ENCODE assay signal across 8 cellular contexts in the genomic region with DNA sequence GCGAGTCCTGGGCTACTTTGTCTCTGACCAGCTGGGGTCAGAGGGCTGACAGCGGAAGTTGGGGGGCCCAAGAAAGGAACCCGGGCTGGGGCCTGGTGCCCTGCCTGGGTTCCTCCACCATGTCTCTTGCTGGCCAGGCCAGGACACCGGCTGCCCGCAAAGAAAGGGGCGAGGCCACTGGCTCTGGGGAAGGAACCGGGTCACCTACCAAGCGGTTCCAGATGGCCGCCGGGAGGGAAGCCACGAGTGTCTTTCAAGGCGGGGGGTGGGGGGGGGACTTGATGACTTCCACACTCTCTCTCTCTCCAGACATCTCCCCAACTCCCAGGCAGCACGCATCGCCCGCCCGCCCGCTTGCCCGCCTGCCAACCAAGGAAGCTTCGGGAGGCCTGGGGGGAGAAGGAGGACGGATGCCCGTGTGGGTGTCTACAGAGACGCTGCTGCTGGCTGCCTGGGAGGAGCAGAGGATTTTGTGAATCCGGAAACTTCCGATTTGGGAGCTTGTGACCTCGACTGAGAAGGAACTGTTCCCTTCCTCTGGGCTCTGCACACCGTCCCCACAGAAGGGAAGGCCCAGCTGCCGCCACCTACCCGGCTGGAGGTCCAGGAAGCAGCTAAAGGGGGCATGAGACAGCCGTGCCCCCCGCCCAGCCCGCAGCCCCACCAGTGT. TPM values are rescaled to one million over a fixed set of nuclear protein-coding genes. Genes with fewer than 3 reads are reported as not detected.
DNase-seq lines count a peak whose midpoint lies in the region; ATAC-seq and TF ChIP-seq lines count a peak whose summit lies in the region.

No MANE protein-coding gene starts in this region.

- H3K4me3 ChIP-seq in H7 (ENCODE audit: insufficient read depth, low read depth, low read length): peak overlapping the region; percentile 70
- peak overlapping the region; percentile 86 for H3K4me3 ChIP-seq in endodermal cell (ENCODE audit: low read length)
- H3K4me3 ChIP-seq in mononuclear cell (ENCODE audit: low read length): peak overlapping the region; percentile 56
- peak overlapping the region; percentile 79 to 98 for H3K4me3 ChIP-seq in tibial artery

- H3K36me3 ChIP-seq in H7 (replicated peaks; ENCODE audit: control insufficient read depth, insufficient read depth, low read length): no peaks in the 10 kb centered on the region
- H3K36me3 ChIP-seq in endodermal cell (ENCODE audit: control insufficient read depth, insufficient read depth, low read length): no peaks in the 10 kb centered on the region
- H3K36me3 ChIP-seq in tibial artery: peaks cover 0 to 18% (median 5%) of the 10 kb centered on the region in 3 donors

- no peak for ATAC-seq in GM18498 (IDR thresholded peaks at IDR 0.05; ENCODE audit: unreplicated experiment)

- H3K4me1 ChIP-seq in endodermal cell (ENCODE audit: control insufficient read depth, insufficient read depth, low read length): no peaks in the 10 kb centered on the region
- peaks cover 16% of the 10 kb centered on the region for H3K4me1 ChIP-seq in mononuclear cell (ENCODE audit: insufficient read depth, low read length)
- H3K4me1 ChIP-seq in tibial artery: peaks cover 0 to 47% (median 28%) of the 10 kb centered on the region in 4 donors

- H3K36me3 Mint-ChIP-seq in T-helper 2 cell treated with Interferon-gamma antibody and Interleukin-4, amounts not matched to agents 5 μg/mL and 100 μg/mL, for 36 hours (ENCODE audit: low read depth): no peaks in the 10 kb centered on the region
- peaks cover 7% of the 10 kb centered on the region for H3K36me3 Mint-ChIP-seq in endodermal cell (ENCODE audit: low read depth)

- H3K27ac Mint-ChIP-seq in T-helper 2 cell treated with Interferon-gamma antibody and Interleukin-4, amounts not matched to agents 5 μg/mL and 100 μg/mL, for 36 hours: peak overlapping the region; percentile 60
- peak overlapping the region; percentile 68 for H3K27ac Mint-ChIP-seq in endodermal cell

- no peaks in the 10 kb centered on the region for H3K9me3 Mint-ChIP-seq in T-helper 2 cell treated with Interferon-gamma antibody and Interleukin-4, amounts not matched to agents 5 μg/mL and 100 μg/mL, for 36 hours
- no peaks in the 10 kb centered on the region for H3K9me3 Mint-ChIP-seq in endodermal cell

- H3K27me3 ChIP-seq in H7 (ENCODE audit: control insufficient read depth, insufficient read depth, low read length) (no peaks in the 10 kb centered on the region), endodermal cell (ENCODE audit: control insufficient read depth, insufficient read depth, low read length, poor library complexity, severe bottlenecking) (no peaks in the 10 kb centered on the region), mononuclear cell (ENCODE audit: insufficient read depth, low read length) (no peaks in the 10 kb centered on the region), tibial artery (no peaks in the 10 kb centered on the region)

- H3K27ac ChIP-seq in endodermal cell (ENCODE audit: low read depth, low read length) (no peak overlapping the region), tibial artery (peak overlapping the region; percentile 86 to 87)

- H3K4me1 Mint-ChIP-seq in T-helper 2 cell treated with Interferon-gamma antibody and Interleukin-4, amounts not matched to agents 5 μg/mL and 100 μg/mL, for 36 hours (ENCODE audit: low read depth): peaks cover 14% of the 10 kb centered on the region
- H3K4me1 Mint-ChIP-seq in endodermal cell: no peaks in the 10 kb centered on the region

- intact Hi-C loops in tibial artery (cut with DNase I; ENCODE audit: low total_unique reads): no loop called here

- 30 to 49% methylated on average over 9 to 24 of the region's 31 CpGs for WGBS in endodermal cell (ENCODE audit: insufficient coverage in 1 of 2, insufficient read length in 1 of 2), 2 experiments

- no peaks in the 10 kb centered on the region for H3K27me3 Mint-ChIP-seq in T-helper 2 cell treated with Interferon-gamma antibody and Interleukin-4, amounts not matched to agents 5 μg/mL and 100 μg/mL, for 36 hours (ENCODE audit: low read depth)
- no peaks in the 10 kb centered on the region for H3K27me3 Mint-ChIP-seq in endodermal cell (ENCODE audit: insufficient read depth)

- H3K9ac ChIP-seq in endodermal cell (ENCODE audit: extremely low read depth, low read length, poor library complexity, severe bottlenecking): peak overlapping the region; percentile 57

- DNase-seq in AML-193 (lab: John Stamatoyannopoulos, UW): peak; percentile 31 to 50
- DNase-seq in H7: peak; percentile 73
- no peak for DNase-seq in T-helper 2 cell treated with Interferon-gamma antibody and Interleukin-4, amounts not matched to agents 5 μg/mL and 100 μg/mL, for 36 hours (ENCODE audit: low spot score)
- peak; percentile 50 for DNase-seq in endodermal cell
- DNase-seq in tibial artery: peak; percentile 66 to 83
- no peak for DNase-seq in NCI-H510A treated with DMSO at 0.1 percent for 48 hours (lab: John Stamatoyannopoulos, UW)

- H3K4me3 Mint-ChIP-seq in T-helper 2 cell treated with Interferon-gamma antibody and Interleukin-4, amounts not matched to agents 5 μg/mL and 100 μg/mL, for 36 hours: peak overlapping the region; percentile 89
- peak overlapping the region; percentile 79 for H3K4me3 Mint-ChIP-seq in endodermal cell

- TF ChIP-seq CTCF in endodermal cell (conservative IDR thresholded peaks at IDR 0.05) (no peak), tibial artery (IDR thresholded peaks at IDR 0.05) (no peak)

- H3K9me3 ChIP-seq in endodermal cell (ENCODE audit: control insufficient read depth, low read length) (no peaks in the 10 kb centered on the region), mononuclear cell (ENCODE audit: low read depth, low read length) (no peaks in the 10 kb centered on the region), tibial artery (no peaks in the 10 kb centered on the region)

RNA-seq across cellular contexts. Expression of a gene that starts 1.1 kb away (rescaled TPM):
- total RNA-seq in H7 (2014; rRNA removed; shearing (Covaris generic)): 13.7 and 15.6 TPM in 2 replicates
- total RNA-seq in endodermal cell: 10 to 100 TPM; 43.5 to 51.5 TPM
- polyA plus RNA-seq in endodermal cell (2013, experiment 1 of 2): 25.0 TPM
- 23.0 TPM for polyA plus RNA-seq in endodermal cell (2013, experiment 2 of 2)
- 8.4 TPM for total RNA-seq in mononuclear cell

RNA-seq across cellular contexts. Expression of a gene that starts 9.0 kb away (rescaled TPM):
- 10.7 and 18.8 TPM in 2 replicates for total RNA-seq in H7 (2014; rRNA removed; shearing (Covaris generic))
- total RNA-seq in endodermal cell (10 to 100 TPM; 15.7 to 25.9 TPM), mononuclear cell (5.7 TPM)
- 6.2 TPM for polyA plus RNA-seq in endodermal cell (2013, experiment 1 of 2)
- 3.4 TPM for polyA plus RNA-seq in endodermal cell (2013, experiment 2 of 2)

Comparison
In these comparisons a context has a peak if more than half of its experiments do, and no peak if none do; other contexts are left out.
1. DNase-seq: peak in AML-193 (2 of 2), H7 (single experiment), endodermal cell (single experiment) and tibial artery (2 of 2); none in T-helper 2 cell treated with Interferon-gamma antibody and Interleukin-4, amounts not matched to agents 5 μg/mL and 100 μg/mL, for 36 hours (single experiment) and NCI-H510A treated with DMSO at 0.1 percent for 48 hours (single experiment).
2. Peak in every context shown above with its lines, with median percentiles within 50 percentile points of each other: H3K4me3 ChIP-seq.